ENCODE assay signal across 1 cellular context in the genomic region with DNA sequence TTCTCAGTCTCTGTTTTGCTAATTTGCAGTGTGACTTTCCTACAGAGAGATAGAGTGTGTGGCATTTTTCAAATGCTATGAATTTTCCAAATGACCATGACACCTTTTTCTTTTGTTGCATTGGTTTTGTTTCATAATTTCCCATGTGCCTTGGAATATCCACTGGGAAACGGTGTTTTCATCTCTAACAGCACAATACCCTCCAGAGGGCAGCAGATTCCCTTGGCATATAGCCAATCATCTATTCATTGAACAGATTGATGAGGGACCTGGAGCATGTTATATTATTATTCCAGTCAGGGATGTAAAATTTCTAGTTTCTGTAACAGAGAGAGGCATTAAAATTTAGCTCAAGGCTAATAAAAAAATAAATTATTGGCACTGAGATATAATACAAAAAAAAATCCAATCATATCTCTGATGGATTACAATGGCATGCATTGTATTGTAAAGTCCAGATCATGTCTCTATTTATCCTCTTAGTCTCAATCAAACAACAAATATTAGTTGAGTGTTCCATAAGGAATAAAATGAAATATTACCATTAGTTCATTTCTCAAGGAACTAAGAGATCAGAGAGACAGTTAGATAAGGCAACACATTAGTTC.
TF ChIP-seq lines count a peak whose summit lies in the region.

No MANE protein-coding gene starts in this region.

TF ChIP-seq in HEK293, 187 proteins besides CTCF, POLR2A, EP300 and RAD21 (continued from another document):
- TF ChIP-seq ZNF518A (tag by site-specific recombination; conservative IDR thresholded peaks at IDR 0.05; ENCODE audit: low read depth), result no peak
- TF ChIP-seq HOXD13 (CRISPR knock-in tag; IDR thresholded peaks at IDR 0.05; ENCODE audit: borderline replicate concordance), result no peak
- TF ChIP-seq GLIS2 (tag by site-specific recombination; IDR thresholded peaks at IDR 0.05), result no peak
- no peak for TF ChIP-seq ZNF548 (tag by site-specific recombination; IDR thresholded peaks at IDR 0.05)
- TF ChIP-seq IKZF3 (tag by site-specific recombination; IDR thresholded peaks at IDR 0.05), result peak; percentile 14; the same call in 1 of the 2 replicates
- TF ChIP-seq ZNF16 (tag by site-specific recombination; IDR thresholded peaks at IDR 0.05; ENCODE audit: low read depth), result no peak
- no peak for TF ChIP-seq ZNF670 (tag by site-specific recombination; IDR thresholded peaks at IDR 0.05; ENCODE audit: low read depth)
